7 cellular contexts compared by ENCODE assay signal in genomic region chr12:117689857-117690256, GRCh38.
"Had no signal": no experiment of that assay in that cellular context is flagged by ENCODE, and none has a peak within 500 bp of the region (broad histone marks: within the 10 kb centered on the region; RNA-seq: fewer than 3 reads in every experiment).

No MANE protein-coding gene starts in this region.

- H3K9me3 ChIP-seq: HAP-1 had no signal

- H3K4me1 ChIP-seq: HAP-1 had no signal

- H3K27ac ChIP-seq: GM23248 had no signal

- DNase-seq: GM23248, GOT3, H7, KG1 had no signal

- ATAC-seq: HCT116 had no signal

- H3K36me3 ChIP-seq: HAP-1 had no signal

- H3K4me3 ChIP-seq: GM23248, HAP-1 had no signal

- H2AFZ ChIP-seq: GM23248 had no signal

- FAIRE-seq: HTR-8/SVneo had no signal

- H3K9ac ChIP-seq: GM23248 had no signal
